14 cellular contexts compared by ENCODE assay signal in genomic region chr1:244945109-244945671, GRCh38.
DNase-seq lines count a peak whose midpoint lies in the region; ATAC-seq and TF ChIP-seq lines count a peak whose summit lies in the region.
"Had no signal": no experiment of that assay in that cellular context is flagged by ENCODE, and none has a peak within 500 bp of the region (broad histone marks: within the 10 kb centered on the region; RNA-seq: fewer than 3 reads in every experiment).

No MANE protein-coding gene starts in this region.

- DNase-seq in SKM-1 treated with dmso at 0.1 percent for 144 hours (lab: John Stamatoyannopoulos, UW; ENCODE audit: unreplicated experiment) (peak; percentile 64), SKM-1 (lab: John Stamatoyannopoulos, UW; ENCODE audit: unreplicated experiment) (no peak), NCI-H774 (lab: John Stamatoyannopoulos, UW) (no peak), Caco-2 (no peak), putamen (ENCODE audit: low spot score) (no peak)
- DNase-seq: activated T-cell treated with anti-CD3 and anti-CD28 coated beads, Interleukin-2, amount 50 U/mL, for 48 hours; EL; heart right ventricle; NCI-H510A treated with DMSO at 0.1 percent for 48 hours; testis had no signal

- H3K4me1 ChIP-seq in HEK293 (ENCODE audit: control insufficient read depth, insufficient read depth, low read length) (no peaks in the 10 kb centered on the region), Caco-2 (no peaks in the 10 kb centered on the region)
- H3K4me1 ChIP-seq: heart right ventricle, testis had no signal

- H3K4me3 ChIP-seq in HEK293 (ENCODE audit: low read depth, low read length) (no peak overlapping the region), Caco-2 (ENCODE audit: low read depth, low read length) (no peak overlapping the region)
- H3K4me3 ChIP-seq: coronary artery, heart right ventricle, testis had no signal

- peak overlapping the region; percentile 63 for H3K4me3 Mint-ChIP-seq in stimulated activated memory B cell treated with anti-CD40 and anti-IgM and Interleukin-4, amounts not matched to agents 10 μg/mL and 1 μg/mL and 100 μg/mL, for 72 hours
- no peak overlapping the region for H3K4me3 Mint-ChIP-seq in Caco-2 (ENCODE audit: unreplicated experiment)

- H3K9me3 Mint-ChIP-seq in stimulated activated memory B cell treated with anti-CD40 and anti-IgM and Interleukin-4, amounts not matched to agents 10 μg/mL and 1 μg/mL and 100 μg/mL, for 72 hours = no peaks in the 10 kb centered on the region
- H3K9me3 Mint-ChIP-seq in Caco-2 (ENCODE audit: unreplicated experiment) = no peaks in the 10 kb centered on the region

- no peak for TF ChIP-seq CTCF in HEK293 (tag by site-specific recombination; IDR thresholded peaks at IDR 0.05)
- TF ChIP-seq CTCF in Caco-2 (IDR thresholded peaks at IDR 0.05; ENCODE audit: insufficient read depth in 1 of 2, low read depth in 1 of 2, low read length in 1 of 2, severe bottlenecking in 1 of 2, unreplicated experiment in 1 of 2) = no peak

- POLR2A ChIA-PET in HEK293 (lab: Yijun Ruan, JAX) = no interaction called here
- POLR2A ChIA-PET in Caco-2 (lab: Charles Lee) = no interaction called here

- H3K27me3 Mint-ChIP-seq in stimulated activated memory B cell treated with anti-CD40 and anti-IgM and Interleukin-4, amounts not matched to agents 10 μg/mL and 1 μg/mL and 100 μg/mL, for 72 hours = no peaks in the 10 kb centered on the region
- H3K27me3 Mint-ChIP-seq in Caco-2 (ENCODE audit: insufficient read depth, unreplicated experiment) = no peaks in the 10 kb centered on the region

- H3K27ac ChIP-seq in HEK293 (ENCODE audit: extremely low read depth, low read depth, low read length) = no peak overlapping the region
- H3K27ac ChIP-seq: coronary artery, heart right ventricle, testis had no signal

- peak; percentile 87 for ATAC-seq in HG03432 (IDR thresholded peaks at IDR 0.05; ENCODE audit: unreplicated experiment)
- peak; percentile 82 for ATAC-seq in stimulated activated memory B cell treated with anti-CD40 and anti-IgM and Interleukin-4, amounts not matched to agents 10 μg/mL and 1 μg/mL and 100 μg/mL, for 72 hours
- ATAC-seq: heart right ventricle had no signal

- intact Hi-C loops in Caco-2 (cut with micrococcal nuclease; ENCODE audit: unreplicated experiment) = no loop called here

- H3K9me3 ChIP-seq in HEK293 (ENCODE audit: control insufficient read depth, insufficient read depth, low read depth, low read length) (no peaks in the 10 kb centered on the region), Caco-2 (no peaks in the 10 kb centered on the region)
- H3K9me3 ChIP-seq: testis had no signal

- CTCF ChIA-PET in HEK293 (lab: Yijun Ruan, JAX) (no interaction called here), Caco-2 (lab: Charles Lee) (no interaction called here)

- H3K27me3 ChIP-seq in Caco-2 (replicated peaks; ENCODE audit: control insufficient read depth, insufficient read depth, low read length) = no peaks in the 10 kb centered on the region
- H3K27me3 ChIP-seq: heart right ventricle, testis had no signal

- H3K36me3 ChIP-seq in HEK293 (ENCODE audit: control insufficient read depth in 2 of 2, insufficient read depth in 1 of 2, low read length in 2 of 2) (no peaks in the 10 kb centered on the region), Caco-2 (ENCODE audit: control insufficient read depth, insufficient read depth, low read length) (no peaks in the 10 kb centered on the region)
- H3K36me3 ChIP-seq: heart right ventricle had no signal

- no peaks in the 10 kb centered on the region for H3K36me3 Mint-ChIP-seq in stimulated activated memory B cell treated with anti-CD40 and anti-IgM and Interleukin-4, amounts not matched to agents 10 μg/mL and 1 μg/mL and 100 μg/mL, for 72 hours
- H3K36me3 Mint-ChIP-seq in Caco-2 (ENCODE audit: insufficient read depth, unreplicated experiment) = no peaks in the 10 kb centered on the region

- H3K4me1 Mint-ChIP-seq in stimulated activated memory B cell treated with anti-CD40 and anti-IgM and Interleukin-4, amounts not matched to agents 10 μg/mL and 1 μg/mL and 100 μg/mL, for 72 hours = peaks cover 31% of the 10 kb centered on the region
- H3K4me1 Mint-ChIP-seq in Caco-2 (ENCODE audit: low read depth, unreplicated experiment) = no peaks in the 10 kb centered on the region

- peak overlapping the region; percentile 77 for H3K27ac Mint-ChIP-seq in stimulated activated memory B cell treated with anti-CD40 and anti-IgM and Interleukin-4, amounts not matched to agents 10 μg/mL and 1 μg/mL and 100 μg/mL, for 72 hours
- H3K27ac Mint-ChIP-seq in Caco-2 (ENCODE audit: unreplicated experiment) = no peak overlapping the region

- BruUV-seq in Caco-2 (replicated peaks; lab: Mats Ljungman, UMichigan) = no TSS peak

TF ChIP-seq in HEK293, 187 proteins besides CTCF, POLR2A, EP300 and RAD21:
- TF ChIP-seq ZNF146 (tag by site-specific recombination; IDR thresholded peaks at IDR 0.05) = peak; percentile 90
- 0 out of 2 replicates have a peak, but pooled peaks have one; percentile 11 for TF ChIP-seq PRDM1 (tag by site-specific recombination; IDR thresholded peaks at IDR 0.05)
- TF ChIP-seq ZNF777 (tag by site-specific recombination; IDR thresholded peaks at IDR 0.05; ENCODE audit: borderline replicate concordance) = no peak
- TF ChIP-seq ZNF155 (tag by site-specific recombination; IDR thresholded peaks at IDR 0.05) = no peak
